Comparison of ENCODE assay signal across 2 cellular contexts in the genomic region with DNA sequence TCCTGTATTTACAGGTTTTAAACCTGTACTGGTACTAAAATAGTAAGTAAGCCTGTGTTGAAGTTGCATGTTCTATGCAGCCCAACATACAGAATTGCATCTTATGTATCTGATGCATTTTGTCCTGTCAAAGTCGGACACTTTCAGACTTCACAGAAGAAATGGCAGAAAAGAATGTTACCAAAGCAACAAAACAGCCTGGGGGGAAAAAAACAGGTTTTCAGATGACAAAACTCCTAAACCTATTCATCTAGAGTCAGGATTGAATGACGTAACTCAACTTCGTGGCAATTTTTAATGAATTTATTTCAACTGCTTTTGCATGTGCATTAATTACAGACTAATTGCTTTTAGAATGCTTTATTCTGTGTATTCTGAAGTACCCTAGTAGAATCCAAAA.
TF ChIP-seq lines count a peak whose summit lies in the region.

No MANE protein-coding gene starts in this region.

TF ChIP-seq in endothelial cell of umbilical vein, 7 proteins besides CTCF, POLR2A, EP300 and RAD21 (continued from another document):
- TF ChIP-seq JUN (IDR thresholded peaks at IDR 0.05; ENCODE audit: borderline replicate concordance, insufficient read depth, insufficient read length, low read depth), result no peak
- TF ChIP-seq MYC (IDR thresholded peaks at IDR 0.05; ENCODE audit: low read depth, low read length), result no peak
- TF ChIP-seq, protein P1, sequence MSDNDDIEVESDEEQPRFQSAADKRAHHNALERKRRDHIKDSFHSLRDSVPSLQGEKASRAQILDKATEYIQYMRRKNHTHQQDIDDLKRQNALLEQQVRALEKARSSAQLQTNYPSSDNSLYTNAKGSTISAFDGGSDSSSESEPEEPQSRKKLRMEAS (IDR thresholded peaks at IDR 0.05; ENCODE audit: insufficient read depth, insufficient read length), result no peak
- TF ChIP-seq POLR2AphosphoS5 (IDR thresholded peaks at IDR 0.05; ENCODE audit: insufficient read depth, low read depth, low read length), result no peak
- TF ChIP-seq FOS (IDR thresholded peaks at IDR 0.05; ENCODE audit: borderline replicate concordance, insufficient read depth, low read length), result no peak

TF ChIP-seq in GM23338, 12 proteins besides CTCF, POLR2A, EP300 and RAD21:
- TF ChIP-seq, protein P2, sequence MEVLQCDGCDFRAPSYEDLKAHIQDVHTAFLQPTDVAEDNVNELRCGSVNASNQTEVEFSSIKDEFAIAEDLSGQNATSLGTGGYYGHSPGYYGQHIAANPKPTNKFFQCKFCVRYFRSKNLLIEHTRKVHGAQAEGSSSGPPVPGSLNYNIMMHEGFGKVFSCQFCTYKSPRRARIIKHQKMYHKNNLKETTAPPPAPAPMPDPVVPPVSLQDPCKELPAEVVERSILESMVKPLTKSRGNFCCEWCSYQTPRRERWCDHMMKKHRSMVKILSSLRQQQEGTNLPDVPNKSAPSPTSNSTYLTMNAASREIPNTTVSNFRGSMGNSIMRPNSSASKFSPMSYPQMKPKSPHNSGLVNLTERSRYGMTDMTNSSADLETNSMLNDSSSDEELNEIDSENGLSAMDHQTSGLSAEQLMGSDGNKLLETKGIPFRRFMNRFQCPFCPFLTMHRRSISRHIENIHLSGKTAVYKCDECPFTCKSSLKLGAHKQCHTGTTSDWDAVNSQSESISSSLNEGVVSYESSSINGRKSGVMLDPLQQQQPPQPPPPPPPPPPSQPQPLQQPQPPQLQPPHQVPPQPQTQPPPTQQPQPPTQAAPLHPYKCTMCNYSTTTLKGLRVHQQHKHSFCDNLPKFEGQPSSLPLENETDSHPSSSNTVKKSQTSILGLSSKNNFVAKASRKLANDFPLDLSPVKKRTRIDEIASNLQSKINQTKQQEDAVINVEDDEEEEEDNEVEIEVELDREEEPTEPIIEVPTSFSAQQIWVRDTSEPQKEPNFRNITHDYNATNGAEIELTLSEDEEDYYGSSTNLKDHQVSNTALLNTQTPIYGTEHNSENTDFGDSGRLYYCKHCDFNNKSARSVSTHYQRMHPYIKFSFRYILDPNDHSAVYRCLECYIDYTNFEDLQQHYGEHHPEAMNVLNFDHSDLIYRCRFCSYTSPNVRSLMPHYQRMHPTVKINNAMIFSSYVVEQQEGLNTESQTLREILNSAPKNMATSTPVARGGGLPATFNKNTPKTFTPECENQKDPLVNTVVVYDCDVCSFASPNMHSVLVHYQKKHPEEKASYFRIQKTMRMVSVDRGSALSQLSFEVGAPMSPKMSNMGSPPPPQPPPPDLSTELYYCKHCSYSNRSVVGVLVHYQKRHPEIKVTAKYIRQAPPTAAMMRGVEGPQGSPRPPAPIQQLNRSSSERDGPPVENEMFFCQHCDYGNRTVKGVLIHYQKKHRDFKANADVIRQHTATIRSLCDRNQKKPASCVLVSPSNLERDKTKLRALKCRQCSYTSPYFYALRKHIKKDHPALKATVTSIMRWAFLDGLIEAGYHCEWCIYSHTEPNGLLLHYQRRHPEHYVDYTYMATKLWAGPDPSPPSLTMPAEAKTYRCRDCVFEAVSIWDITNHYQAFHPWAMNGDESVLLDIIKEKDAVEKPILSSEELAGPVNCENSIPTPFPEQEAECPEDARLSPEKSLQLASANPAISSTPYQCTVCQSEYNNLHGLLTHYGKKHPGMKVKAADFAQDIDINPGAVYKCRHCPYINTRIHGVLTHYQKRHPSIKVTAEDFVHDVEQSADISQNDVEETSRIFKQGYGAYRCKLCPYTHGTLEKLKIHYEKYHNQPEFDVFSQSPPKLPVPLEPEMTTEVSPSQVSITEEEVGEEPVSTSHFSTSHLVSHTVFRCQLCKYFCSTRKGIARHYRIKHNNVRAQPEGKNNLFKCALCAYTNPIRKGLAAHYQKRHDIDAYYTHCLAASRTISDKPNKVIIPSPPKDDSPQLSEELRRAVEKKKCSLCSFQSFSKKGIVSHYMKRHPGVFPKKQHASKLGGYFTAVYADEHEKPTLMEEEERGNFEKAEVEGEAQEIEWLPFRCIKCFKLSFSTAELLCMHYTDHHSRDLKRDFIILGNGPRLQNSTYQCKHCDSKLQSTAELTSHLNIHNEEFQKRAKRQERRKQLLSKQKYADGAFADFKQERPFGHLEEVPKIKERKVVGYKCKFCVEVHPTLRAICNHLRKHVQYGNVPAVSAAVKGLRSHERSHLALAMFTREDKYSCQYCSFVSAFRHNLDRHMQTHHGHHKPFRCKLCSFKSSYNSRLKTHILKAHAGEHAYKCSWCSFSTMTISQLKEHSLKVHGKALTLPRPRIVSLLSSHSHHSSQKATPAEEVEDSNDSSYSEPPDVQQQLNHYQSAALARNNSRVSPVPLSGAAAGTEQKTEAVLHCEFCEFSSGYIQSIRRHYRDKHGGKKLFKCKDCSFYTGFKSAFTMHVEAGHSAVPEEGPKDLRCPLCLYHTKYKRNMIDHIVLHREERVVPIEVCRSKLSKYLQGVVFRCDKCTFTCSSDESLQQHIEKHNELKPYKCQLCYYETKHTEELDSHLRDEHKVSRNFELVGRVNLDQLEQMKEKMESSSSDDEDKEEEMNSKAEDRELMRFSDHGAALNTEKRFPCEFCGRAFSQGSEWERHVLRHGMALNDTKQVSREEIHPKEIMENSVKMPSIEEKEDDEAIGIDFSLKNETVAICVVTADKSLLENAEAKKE (CRISPR knock-in tag; IDR thresholded peaks at IDR 0.05), result no peak
- TF ChIP-seq REST (IDR thresholded peaks at IDR 0.05; ENCODE audit: unreplicated experiment) (no peak), ZNF114 (CRISPR knock-in tag; IDR thresholded peaks at IDR 0.05) (no peak), ZNF331 (CRISPR knock-in tag; IDR thresholded peaks at IDR 0.05; ENCODE audit: low read depth) (no peak), NANOG (IDR thresholded peaks at IDR 0.05; ENCODE audit: borderline replicate concordance) (no peak), POLR2AphosphoS5 (IDR thresholded peaks at IDR 0.05; ENCODE audit: low read depth) (no peak), EZH2phosphoT487 (IDR thresholded peaks at IDR 0.05; ENCODE audit: unreplicated experiment) (no peak), JUNB (IDR thresholded peaks at IDR 0.05; ENCODE audit: unreplicated experiment) (no peak), CREB1 (CRISPR knock-in tag; IDR thresholded peaks at IDR 0.05; ENCODE audit: low read depth) (no peak), ETS1 (IDR thresholded peaks at IDR 0.05) (no peak), EZH2 (IDR thresholded peaks at IDR 0.05; ENCODE audit: low read depth, unreplicated experiment) (no peak), STAT1 (IDR thresholded peaks at IDR 0.05; ENCODE audit: unreplicated experiment) (no peak)
